8 cellular contexts compared by ENCODE assay signal in the genomic region with DNA sequence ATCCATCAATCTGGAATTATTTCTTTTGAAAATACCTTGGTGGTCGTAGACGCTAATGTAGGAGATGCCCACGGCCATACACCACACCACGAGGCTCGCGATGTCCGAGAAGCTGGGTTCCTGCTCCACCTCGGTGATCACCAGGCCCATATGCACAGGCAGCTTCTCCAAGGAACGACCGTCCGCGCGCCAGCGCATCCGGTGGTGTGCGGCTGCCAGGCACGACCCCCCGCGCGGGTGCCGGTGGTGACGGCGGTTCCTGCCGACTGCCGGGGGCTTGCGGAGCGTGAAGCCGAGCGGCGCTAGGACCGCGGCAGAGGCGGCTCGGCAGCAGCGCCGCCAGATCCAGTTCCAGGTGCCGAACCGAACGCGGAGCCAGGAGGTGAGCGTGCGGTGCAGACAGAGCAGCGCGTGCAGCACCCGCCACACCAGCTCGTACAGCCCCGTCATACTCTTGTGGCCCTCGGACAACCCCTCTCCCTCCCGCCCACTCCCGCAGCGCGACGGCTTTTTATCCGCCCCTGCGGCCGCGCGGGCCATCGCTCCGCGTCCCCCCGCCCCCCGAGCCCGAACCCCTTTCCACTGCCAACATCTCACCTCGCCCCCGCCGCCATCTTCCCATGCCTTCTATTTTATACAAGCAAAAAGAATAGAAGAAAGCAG. TPM values are rescaled to one million over a fixed set of nuclear protein-coding genes. Genes with fewer than 3 reads are reported as not detected.
DNase-seq lines count a peak whose midpoint lies in the region; ATAC-seq, FAIRE-seq and TF ChIP-seq lines count a peak whose summit lies in the region.
"Not testable (repeated sequence)": the region's sequence is repeated elsewhere in the genome, so short reads cannot be mapped to it uniquely, and the experiment has no call there.

No MANE protein-coding gene starts in this region.

- peak overlapping the region; percentile 87 for H3K4me2 ChIP-seq in astrocyte (ENCODE audit: low read length)

- H3K9me3 Mint-ChIP-seq in CD4-positive, CD25-positive, alpha-beta regulatory T cell; astrocyte (ENCODE audit: unreplicated experiment): not testable (repeated sequence)

- not testable (repeated sequence) for H3K79me2 ChIP-seq in astrocyte (ENCODE audit: insufficient read depth, low read length)

- not testable (repeated sequence) for H3K36me3 ChIP-seq in CD4-positive, CD25-positive, alpha-beta regulatory T cell (ENCODE audit: control insufficient read depth, insufficient read depth, low read length); HUES48 (ENCODE audit: control insufficient read depth, insufficient read depth, low read length); astrocyte (ENCODE audit: insufficient read depth, low read length); mucosa of descending colon (ENCODE audit: low read depth)

- H3K4me1 ChIP-seq in CD4-positive, CD25-positive, alpha-beta regulatory T cell (ENCODE audit: control insufficient read depth, insufficient read depth, low read length, poor library complexity, severe bottlenecking); HUES48 (ENCODE audit: control insufficient read depth, insufficient read depth, low read length); mucosa of descending colon (ENCODE audit: low read depth): not testable (repeated sequence)
- peaks cover 16% of the 10 kb centered on the region for H3K4me1 ChIP-seq in astrocyte (ENCODE audit: insufficient read depth, low read length)

- not testable (repeated sequence) for FAIRE-seq in astrocyte (lab: Jason Lieb, UNC)

- H3K27me3 ChIP-seq in CD4-positive, CD25-positive, alpha-beta regulatory T cell (ENCODE audit: control insufficient read depth, insufficient read depth, low read length); HUES48 (ENCODE audit: control insufficient read depth, insufficient read depth, low read length); astrocyte (ENCODE audit: insufficient read depth, low read length): not testable (repeated sequence)

- peak; percentile 53 to 68 for ATAC-seq in CD4-positive, CD25-positive, alpha-beta regulatory T cell (ENCODE audit: low read depth in 2 of 2)
- ATAC-seq in GM21576 (IDR thresholded peaks at IDR 0.05; ENCODE audit: unreplicated experiment) (peak; percentile 48), T-helper 17 cell (peak; percentile 84), mucosa of descending colon (peak; percentile 55)

- H3K4me3 ChIP-seq in CD4-positive, CD25-positive, alpha-beta regulatory T cell (ENCODE audit: low read depth, low read length) = peak overlapping the region; percentile 70
- H3K4me3 ChIP-seq in HUES48 (ENCODE audit: low read depth, low read length) = peak overlapping the region; percentile 65
- peak overlapping the region; percentile 67 for H3K4me3 ChIP-seq in astrocyte (ENCODE audit: insufficient read depth, low read depth, low read length)
- peak overlapping the region; percentile 57 for H3K4me3 ChIP-seq in fibroblast of villous mesenchyme (ENCODE audit: low read depth, low read length)
- not testable (repeated sequence) for H3K4me3 ChIP-seq in mucosa of descending colon

- intact Hi-C loops in mucosa of descending colon (cut with DNase I, micrococcal nuclease) = not testable (repeated sequence)

- H3K27ac Mint-ChIP-seq in CD4-positive, CD25-positive, alpha-beta regulatory T cell = peak overlapping the region in 1 of 3 donors; percentile 53
- H3K27ac Mint-ChIP-seq in T-helper 17 cell (peak overlapping the region; percentile 87), astrocyte (ENCODE audit: unreplicated experiment) (peak overlapping the region; percentile 6)

- H3K9ac ChIP-seq in HUES48 (ENCODE audit: low read depth, low read length) (0 out of 2 replicates have a peak overlapping the region, but pooled peaks have one; percentile 44), astrocyte (ENCODE audit: low read length) (peak overlapping the region; percentile 75)

- H3K36me3 Mint-ChIP-seq in CD4-positive, CD25-positive, alpha-beta regulatory T cell; T-helper 17 cell (ENCODE audit: low read depth); astrocyte (ENCODE audit: low read depth, unreplicated experiment): not testable (repeated sequence)

- H3K9me3 ChIP-seq in CD4-positive, CD25-positive, alpha-beta regulatory T cell (ENCODE audit: control insufficient read depth in 2 of 2, low read length in 2 of 2); HUES48 (ENCODE audit: control insufficient read depth, insufficient read depth, low read length); T-helper 17 cell (ENCODE audit: control insufficient read depth, low read length, poor library complexity, severe bottlenecking); astrocyte (ENCODE audit: insufficient read depth, low read depth, low read length); mucosa of descending colon: not testable (repeated sequence)

- DNase-seq in CD4-positive, CD25-positive, alpha-beta regulatory T cell; T-helper 17 cell; astrocyte (ENCODE audit: low read depth); fibroblast of villous mesenchyme (ENCODE audit: low read depth): not testable (repeated sequence)
- DNase-seq in mucosa of descending colon = peak in 1 of 3 donors; percentile 22
- peak; percentile 29 for DNase-seq in stimulated activated CD8-positive, alpha-beta memory T cell treated with anti-CD3 and anti-CD28 coated beads, Interleukin-4, amount 100 ng/mL, for 48 hours

- H3K27ac ChIP-seq in CD4-positive, CD25-positive, alpha-beta regulatory T cell (ENCODE audit: insufficient read depth, low read length, poor library complexity, severe bottlenecking); HUES48 (ENCODE audit: low read depth, low read length): not testable (repeated sequence)
- peak overlapping the region; percentile 36 for H3K27ac ChIP-seq in astrocyte (ENCODE audit: low read depth, low read length)

- H3K27me3 Mint-ChIP-seq in CD4-positive, CD25-positive, alpha-beta regulatory T cell = peaks cover 10% of the 10 kb centered on the region
- not testable (repeated sequence) for H3K27me3 Mint-ChIP-seq in T-helper 17 cell; astrocyte (ENCODE audit: low read depth, unreplicated experiment)

- peak overlapping the region; percentile 34 for H2AFZ ChIP-seq in astrocyte (ENCODE audit: low read depth, low read length)

- H4K20me1 ChIP-seq in astrocyte (ENCODE audit: insufficient read depth, low read length) = not testable (repeated sequence)

- H3K4me3 Mint-ChIP-seq in CD4-positive, CD25-positive, alpha-beta regulatory T cell = peak overlapping the region; percentile 11 to 91 (median 84)
- H3K4me3 Mint-ChIP-seq in T-helper 17 cell (peak overlapping the region; percentile 91), astrocyte (ENCODE audit: unreplicated experiment) (peak overlapping the region; percentile 82)

- peaks cover 0 to 12% (median 3%) of the 10 kb centered on the region in 4 donors for H3K4me1 Mint-ChIP-seq in CD4-positive, CD25-positive, alpha-beta regulatory T cell
- H3K4me1 Mint-ChIP-seq in T-helper 17 cell (peaks cover 11% of the 10 kb centered on the region), astrocyte (ENCODE audit: low read depth, unreplicated experiment) (peaks cover 11% of the 10 kb centered on the region)

- TF ChIP-seq CTCF in astrocyte (IDR thresholded peaks at IDR 0.05; ENCODE audit: insufficient read depth, low read depth, low read length); fibroblast of villous mesenchyme (IDR thresholded peaks at IDR 0.05; ENCODE audit: insufficient read depth, low read depth, low read length); mucosa of descending colon (IDR thresholded peaks at IDR 0.05): not testable (repeated sequence)

RNA-seq across cellular contexts. Expression of gene ZNF41, which starts 30.1 kb away (rescaled TPM):
- total RNA-seq in CD4-positive, CD25-positive, alpha-beta regulatory T cell = 9.3 TPM
- polyA plus RNA-seq in CD4-positive, CD25-positive, alpha-beta regulatory T cell = 1 to 10 TPM; 4.9 to 6.7 (median 6.3) TPM
- total RNA-seq in T-helper 17 cell (1 to 10 TPM; 8.4 to 8.6 TPM), astrocyte (5.7 and 7.0 TPM in 2 replicates), fibroblast of villous mesenchyme (7.7 and 12.5 TPM in 2 replicates), mucosa of descending colon (10 to 100 TPM in 2 of 3 donors, 1 to 10 TPM in 1; 9.4 to 14.0 (median 12.0) TPM)

RNA-seq across cellular contexts. Expression of gene ARAF, which starts 47.8 kb away (rescaled TPM):
- 128 TPM for total RNA-seq in CD4-positive, CD25-positive, alpha-beta regulatory T cell
- polyA plus RNA-seq in CD4-positive, CD25-positive, alpha-beta regulatory T cell = 10 to 100 TPM; 56.4 to 68.7 (median 64.0) TPM
- total RNA-seq in T-helper 17 cell (100 to 1,000 TPM; 132 to 140 TPM), astrocyte (44.0 and 48.7 TPM in 2 replicates), fibroblast of villous mesenchyme (17.4 and 23.3 TPM in 2 replicates), mucosa of descending colon (100 to 1,000 TPM in 1 of 3 donors, 10 to 100 TPM in 2; 82.1 to 108 (median 90.1) TPM)
